ENCODE assay signal across 8 cellular contexts in genomic region chr19:13839938-13840750, GRCh38. TPM values are rescaled to one million over a fixed set of nuclear protein-coding genes. Genes with fewer than 3 reads are reported as not detected.
A peak's percentile ranks its signal among the peaks of the same experiment; 100 is the strongest.
DNase-seq lines count a peak whose midpoint lies in the region; ATAC-seq and TF ChIP-seq lines count a peak whose summit lies in the region.

No MANE protein-coding gene starts in this region.

- peak overlapping the region; percentile 45 for H4K8ac ChIP-seq in mesenchymal stem cell (ENCODE audit: low read length)

- peak overlapping the region; percentile 98 for H3K27ac Mint-ChIP-seq in chondrocyte (ENCODE audit: unreplicated experiment)

- H3K4me1 ChIP-seq in mesenchymal stem cell (ENCODE audit: control insufficient read depth, insufficient read depth, low read depth, low read length): peaks cover 57% of the 10 kb centered on the region

- no peaks in the 10 kb centered on the region for H3K27me3 Mint-ChIP-seq in chondrocyte (ENCODE audit: low read depth)

- H3K4me2 ChIP-seq in mesenchymal stem cell (ENCODE audit: low read length, poor library complexity, severe bottlenecking): peak overlapping the region; percentile 93

- H2BK120ac ChIP-seq in mesenchymal stem cell (ENCODE audit: low read depth, low read length): peak overlapping the region; percentile 65

- H3K9ac ChIP-seq in mesenchymal stem cell (ENCODE audit: low read length): peak overlapping the region; percentile 95

- TF ChIP-seq CTCF in chondrocyte (IDR thresholded peaks at IDR 0.05): no peak

- ATAC-seq in GM18511 (IDR thresholded peaks at IDR 0.05; ENCODE audit: unreplicated experiment) (no peak), HG03521 (IDR thresholded peaks at IDR 0.05; ENCODE audit: unreplicated experiment) (no peak)

- peak overlapping the region in 1 of 2 experiments; percentile 41 for H3K4ac ChIP-seq in mesenchymal stem cell (ENCODE audit: low read depth in 1 of 2, low read length in 2 of 2)

- peaks cover 49% of the 10 kb centered on the region for H3K4me1 Mint-ChIP-seq in chondrocyte (ENCODE audit: low read depth)

- peaks cover 29% of the 10 kb centered on the region for H3K36me3 Mint-ChIP-seq in chondrocyte (ENCODE audit: low read depth)

- H4K91ac ChIP-seq in mesenchymal stem cell (ENCODE audit: low read length): peak overlapping the region; percentile 81

- no peaks in the 10 kb centered on the region for H3K27me3 ChIP-seq in mesenchymal stem cell (ENCODE audit: control insufficient read depth in 1 of 2, insufficient read depth in 1 of 2, low read length in 2 of 2)

- WGBS in mesenchymal stem cell: 71% methylated on average over 21 of the region's 22 CpGs

- no peaks in the 10 kb centered on the region for H3K9me3 ChIP-seq in mesenchymal stem cell (ENCODE audit: control insufficient read depth, low read length)

- H2BK12ac ChIP-seq in mesenchymal stem cell (ENCODE audit: low read length in 2 of 2): peak overlapping the region in 1 of 2 experiments; percentile 28

- H3K4me3 Mint-ChIP-seq in chondrocyte (ENCODE audit: unreplicated experiment): peak overlapping the region; percentile 97

- H3K14ac ChIP-seq in mesenchymal stem cell (ENCODE audit: low read length in 2 of 2): peak overlapping the region in 1 of 2 experiments; percentile 1

- peak overlapping the region; percentile 33 for H2AK5ac ChIP-seq in mesenchymal stem cell (ENCODE audit: low read length, severe bottlenecking)

- DNase-seq in stimulated activated CD4-positive, alpha-beta T cell treated with anti-CD3 and anti-CD28 coated beads, Interleukin-2, amount 100 ng/mL, for 4 hours (ENCODE audit: low read depth): peak; percentile 64
- no peak for DNase-seq in stimulated activated CD4-positive, alpha-beta T cell treated with anti-CD3 and anti-CD28 coated beads, Interleukin-2, amount 100 ng/mL, for 48 hours
- DNase-seq in T-helper 2 cell (peak in 3 of 5 experiments; percentile 51 to 61 (median 52)), chondrocyte (ENCODE audit: low spot score) (peak; percentile 95), mesenchymal stem cell (peak; percentile 87), ureter (ENCODE audit: low spot score) (peak; percentile 76)

- H3K4me3 ChIP-seq in mesenchymal stem cell (ENCODE audit: insufficient read depth in 1 of 2, low read depth in 1 of 2, low read length in 2 of 2): peak overlapping the region; percentile 56 to 82

- H3K27ac ChIP-seq in mesenchymal stem cell (ENCODE audit: low read length, poor library complexity, severe bottlenecking): peak overlapping the region; percentile 53

- no peaks in the 10 kb centered on the region for H3K9me3 Mint-ChIP-seq in chondrocyte (ENCODE audit: low read depth)

- peaks cover 22 to 45% of the 10 kb centered on the region in 2 experiments for H3K36me3 ChIP-seq in mesenchymal stem cell (ENCODE audit: control insufficient read depth in 1 of 2, insufficient read depth in 2 of 2, low read depth in 1 of 2, low read length in 2 of 2)

- no peak overlapping the region for H3K23ac ChIP-seq in mesenchymal stem cell (ENCODE audit: low read length in 2 of 2)

- H2BK5ac ChIP-seq in mesenchymal stem cell (ENCODE audit: low read depth, low read length, poor library complexity, severe bottlenecking): peak overlapping the region; percentile 59

- no peak overlapping the region for H2AFZ ChIP-seq in mesenchymal stem cell (ENCODE audit: low read depth, low read length)

- peak overlapping the region; percentile 41 for H2BK15ac ChIP-seq in mesenchymal stem cell (ENCODE audit: low read depth, poor library complexity, severe bottlenecking)

- peaks cover 4% of the 10 kb centered on the region for H3K79me1 ChIP-seq in mesenchymal stem cell (replicated peaks; ENCODE audit: low read length, poor library complexity, severe bottlenecking)

- peak overlapping the region; percentile 85 to 87 for H3K18ac ChIP-seq in mesenchymal stem cell (ENCODE audit: low read depth in 1 of 2, low read length in 2 of 2)

RNA-seq across cellular contexts. Expression of gene NANOS3, which starts 36.8 kb away (rescaled TPM):
- 4.4 to 6.7 TPM (median 4.7 TPM) in 3 replicates for total RNA-seq in chondrocyte
- 1.4 TPM for polyA plus RNA-seq in mesenchymal stem cell (2013, experiment 1 of 2)
- polyA plus RNA-seq in mesenchymal stem cell (2013, experiment 2 of 2): 3.1 TPM
- not detected for total RNA-seq in ureter

RNA-seq across cellular contexts. Expression of gene ZSWIM4, which starts 44.9 kb away (rescaled TPM):
- total RNA-seq in chondrocyte: 6.8 to 10.6 TPM (median 9.5 TPM) in 3 replicates
- polyA plus RNA-seq in mesenchymal stem cell (2013, experiment 1 of 2): 6.3 TPM
- polyA plus RNA-seq in mesenchymal stem cell (2013, experiment 2 of 2): 6.2 TPM
- total RNA-seq in ureter: 8.1 TPM

Comparison
In these comparisons a context has a peak if more than half of its experiments do, and no peak if none do; other contexts are left out.
1. DNase-seq: peak in stimulated activated CD4-positive, alpha-beta T cell treated with anti-CD3 and anti-CD28 coated beads, Interleukin-2, amount 100 ng/mL, for 4 hours (single experiment), T-helper 2 cell (3 of 5), chondrocyte (single experiment), mesenchymal stem cell (single experiment) and ureter (single experiment); none in stimulated activated CD4-positive, alpha-beta T cell treated with anti-CD3 and anti-CD28 coated beads, Interleukin-2, amount 100 ng/mL, for 48 hours (0 of 2).